Comparison of ENCODE assay signal across 13 cellular contexts in genomic region chr6:149037026-149037734, GRCh38.
DNase-seq lines count a peak whose midpoint lies in the region; ATAC-seq and TF ChIP-seq lines count a peak whose summit lies in the region.
"Had no signal": no experiment of that assay in that cellular context is flagged by ENCODE, and none has a peak within 500 bp of the region (broad histone marks: within the 10 kb centered on the region; RNA-seq: fewer than 3 reads in every experiment).

No MANE protein-coding gene starts in this region.

- 30 to 36% (median 31%) methylated on average over 24 of the region's 24 CpGs for WGBS in psoas muscle, 3 donors
- 84 to 89% methylated on average over 24 of the region's 24 CpGs for WGBS in body of pancreas, 2 donors

- TF ChIP-seq CTCF in WI38 (IDR thresholded peaks at IDR 0.05; ENCODE audit: low read depth, low read length) (no peak), glutamatergic neuron (IDR thresholded peaks at IDR 0.05; ENCODE audit: partially characterized antibody, unreplicated experiment) (no peak), psoas muscle (IDR thresholded peaks at IDR 0.05) (no peak), body of pancreas (IDR thresholded peaks at IDR 0.05) (no peak)

- H3K27ac ChIP-seq in psoas muscle (no peak overlapping the region), body of pancreas (no peak overlapping the region)
- H3K27ac ChIP-seq: epithelial cell of prostate had no signal

- peaks cover 8% of the 10 kb centered on the region for H3K27me3 Mint-ChIP-seq in glutamatergic neuron (ENCODE audit: unreplicated experiment)

- no peaks in the 10 kb centered on the region for H3K4me1 ChIP-seq in psoas muscle
- peaks cover 18% of the 10 kb centered on the region for H3K4me1 ChIP-seq in body of pancreas
- peaks cover 10% of the 10 kb centered on the region for H3K4me1 ChIP-seq in HAP-1

- peak in 3 of 4 donors; percentile 45 to 76 (median 49) for ATAC-seq in psoas muscle
- no peak for ATAC-seq in body of pancreas
- ATAC-seq in HG03342 (IDR thresholded peaks at IDR 0.05; ENCODE audit: unreplicated experiment), result no peak
- ATAC-seq: stimulated activated effector memory CD8-positive, alpha-beta T cell treated with anti-CD3 and anti-CD28 coated beads, Interleukin-12 subunit alpha, Interleukin-12 subunit beta, amount 100 ng/mL, for 72 hours had no signal

- DNase-seq in GM04504 (ENCODE audit: low read depth) (peak; percentile 43), glutamatergic neuron (peak; percentile 54), psoas muscle (no peak), body of pancreas (no peak), HAP-1 (ENCODE audit: low spot score in 2 of 2) (no peak)
- no peak for DNase-seq in stimulated activated CD4-positive, alpha-beta T cell treated with anti-CD3 and anti-CD28 coated beads, Interleukin-4, amount 100 ng/mL, for 1 hour
- DNase-seq: activated CD8-positive, alpha-beta memory T cell treated with anti-CD3 and anti-CD28 coated beads, Interleukin-2, amount 50 U/mL, for 4 hours; COR-L47; T1000 had no signal

- in situ Hi-C loops in HAP-1 (cut with MboI; ENCODE audit: low sequenced_read_pairs), result no loop called here

- no peaks in the 10 kb centered on the region for H3K36me3 Mint-ChIP-seq in glutamatergic neuron (ENCODE audit: unreplicated experiment)

- intact Hi-C loops in psoas muscle (cut with DNase I), result loop anchor here in 1 of 2 donors (10.0 kb wide), 1 partner anchor 1128 kb away; no protein-coding TSS in a partner anchor
- intact Hi-C loops in body of pancreas (cut with DNase I), result no loop called here

- no peaks in the 10 kb centered on the region for H3K36me3 ChIP-seq in psoas muscle (ENCODE audit: insufficient read depth in 1 of 2, low read depth in 1 of 2)
- no peaks in the 10 kb centered on the region for H3K36me3 ChIP-seq in body of pancreas (replicated peaks in 1 of 2; ENCODE audit: insufficient read depth in 1 of 2, low read depth in 2 of 2)
- H3K36me3 ChIP-seq in HAP-1 (replicated peaks), result no peaks in the 10 kb centered on the region

- no peaks in the 10 kb centered on the region for H3K9me3 ChIP-seq in psoas muscle
- no peaks in the 10 kb centered on the region for H3K9me3 ChIP-seq in body of pancreas
- no peaks in the 10 kb centered on the region for H3K9me3 ChIP-seq in HAP-1

- peaks cover 52% of the 10 kb centered on the region for H3K4me1 Mint-ChIP-seq in glutamatergic neuron (ENCODE audit: low read depth, unreplicated experiment)

- H3K4me3 Mint-ChIP-seq in glutamatergic neuron (ENCODE audit: unreplicated experiment), result peak overlapping the region; percentile 81
- H3K4me3 Mint-ChIP-seq: stimulated activated effector memory CD8-positive, alpha-beta T cell treated with anti-CD3 and anti-CD28 coated beads, Interleukin-12 subunit alpha, Interleukin-12 subunit beta, amount 100 ng/mL, for 72 hours had no signal

- H3K4me3 ChIP-seq in WI38 (ENCODE audit: low read depth, low read length) (peak overlapping the region; percentile 36), psoas muscle (peak overlapping the region; percentile 51), body of pancreas (no peak overlapping the region), HAP-1 (no peak overlapping the region)

- H3K27me3 ChIP-seq in psoas muscle (ENCODE audit: insufficient read depth in 3 of 3, low read length in 2 of 3), result no peaks in the 10 kb centered on the region
- H3K27me3 ChIP-seq in body of pancreas, result no peaks in the 10 kb centered on the region
- H3K27me3 ChIP-seq in HAP-1 (ENCODE audit: low read depth), result no peaks in the 10 kb centered on the region

- H3K9me3 Mint-ChIP-seq in glutamatergic neuron (ENCODE audit: unreplicated experiment), result peaks cover 6% of the 10 kb centered on the region
- H3K9me3 Mint-ChIP-seq: stimulated activated effector memory CD8-positive, alpha-beta T cell treated with anti-CD3 and anti-CD28 coated beads, Interleukin-12 subunit alpha, Interleukin-12 subunit beta, amount 100 ng/mL, for 72 hours had no signal

- no peak for TF ChIP-seq POLR2A in body of pancreas (IDR thresholded peaks at IDR 0.05)

- H3K27ac Mint-ChIP-seq in glutamatergic neuron (ENCODE audit: unreplicated experiment), result peak overlapping the region; percentile 98
- H3K27ac Mint-ChIP-seq: stimulated activated effector memory CD8-positive, alpha-beta T cell treated with anti-CD3 and anti-CD28 coated beads, Interleukin-12 subunit alpha, Interleukin-12 subunit beta, amount 100 ng/mL, for 72 hours had no signal

Comparison
In these comparisons a context has a peak if more than half of its experiments do, and no peak if none do; other contexts are left out.
1. DNase-seq: peak in GM04504 (single experiment) and glutamatergic neuron (single experiment); none in psoas muscle (0 of 2), body of pancreas (0 of 4), stimulated activated CD4-positive, alpha-beta T cell treated with anti-CD3 and anti-CD28 coated beads, Interleukin-4, amount 100 ng/mL, for 1 hour (single experiment) and HAP-1 (0 of 2).
2. H3K4me3 ChIP-seq: peak in WI38 (single experiment) and psoas muscle (single experiment); none in body of pancreas (0 of 2) and HAP-1 (single experiment).
3. ATAC-seq: peak in psoas muscle (3 of 4); none in body of pancreas (single experiment) and HG03342 (single experiment).